In genomic region chr20:41447026-41447425, GRCh38 we compare ENCODE assay signal across 35 cellular contexts.
"Had no signal": no experiment of that assay in that cellular context is flagged by ENCODE, and none has a peak within 500 bp of the region (broad histone marks: within the 10 kb centered on the region; RNA-seq: fewer than 3 reads in every experiment).

No MANE protein-coding gene starts in this region.

- H3K4me1 ChIP-seq: ascending aorta had no signal

- H3K9me3 Mint-ChIP-seq: activated B cell treated with CpG ODN at 0.5 μM for 24 hours; activated CD4-positive, alpha-beta memory T cell treated with anti-CD3 and anti-CD28 coated beads, Interleukin-2, amount 10 ng/mL, durations not matched to agents 7 days and 5 days; activated CD4-positive, alpha-beta T cell treated with anti-CD3 and anti-CD28 coated beads, Interleukin-2, amount 10 ng/mL, durations not matched to agents 7 days and 5 days; activated naive CD4-positive, alpha-beta T cell treated with anti-CD3 and anti-CD28 coated beads, Interleukin-2, amount 10 ng/mL, durations not matched to agents 7 days and 5 days; activated naive CD4-positive, alpha-beta T cell treated with anti-CD3 and anti-CD28 coated beads, Interleukin-2, amount 50 U/mL, for 24 hours; activated T-cell treated with anti-CD3 and anti-CD28 coated beads, Interleukin-2, amount 50 U/mL, for 24 hours; activated T-helper 2 cell treated with anti-CD3 and anti-CD28 coated beads, Interferon-gamma antibody, Interleukin-2, Interleukin-4, amounts not matched to agents 10 μg/mL and 5 μg/mL and 100 μg/mL, durations not matched to agents 14 hours and 24 hours and 36 hours; brain; central memory CD8-positive, alpha-beta T cell; T-helper 1 cell treated with Interleukin-12 subunit alpha and Interleukin-12 subunit beta and Interleukin-4 antibody, amounts not matched to agents 30 μg/mL and 1 μg/mL, for 36 hours; T-helper 2 cell treated with Interferon-gamma antibody and Interleukin-4, amounts not matched to agents 5 μg/mL and 100 μg/mL, for 36 hours had no signal

- H3K4me1 Mint-ChIP-seq: activated B cell treated with CpG ODN at 0.5 μM for 24 hours; activated naive CD4-positive, alpha-beta T cell treated with anti-CD3 and anti-CD28 coated beads, Interleukin-2, amount 50 U/mL, for 24 hours; brain; central memory CD8-positive, alpha-beta T cell had no signal

- FAIRE-seq: bronchial epithelial cell, TTC549 had no signal

- H3K4me3 Mint-ChIP-seq: activated B cell treated with CpG ODN at 0.5 μM for 24 hours; activated CD4-positive, alpha-beta memory T cell treated with anti-CD3 and anti-CD28 coated beads, Interleukin-2, amount 10 ng/mL, durations not matched to agents 7 days and 5 days; activated CD4-positive, alpha-beta T cell treated with anti-CD3 and anti-CD28 coated beads, Interleukin-2, amount 10 ng/mL, durations not matched to agents 7 days and 5 days; activated CD8-positive, alpha-beta memory T cell treated with anti-CD3 and anti-CD28 coated beads, Interleukin-2, amount 10 ng/mL, durations not matched to agents 7 days and 5 days; activated CD8-positive, alpha-beta T cell treated with anti-CD3 and anti-CD28 coated beads, Interleukin-2, amount 10 ng/mL, durations not matched to agents 7 days and 5 days; activated naive CD4-positive, alpha-beta T cell treated with anti-CD3 and anti-CD28 coated beads, Interleukin-2, amount 10 ng/mL, durations not matched to agents 7 days and 5 days; activated naive CD4-positive, alpha-beta T cell treated with anti-CD3 and anti-CD28 coated beads, Interleukin-2, amount 50 U/mL, for 24 hours; activated naive CD8-positive, alpha-beta T cell; activated T-cell treated with anti-CD3 and anti-CD28 coated beads, Interleukin-2, amount 50 U/mL, for 24 hours; brain; central memory CD8-positive, alpha-beta T cell; T-helper 1 cell treated with Interleukin-12 subunit alpha and Interleukin-12 subunit beta and Interleukin-4 antibody, amounts not matched to agents 30 μg/mL and 1 μg/mL, for 36 hours; T-helper 2 cell treated with Interferon-gamma antibody and Interleukin-4, amounts not matched to agents 5 μg/mL and 100 μg/mL, for 36 hours had no signal

- H3K27ac ChIP-seq: ascending aorta, cardiac muscle cell, VCaP had no signal

- H3K9me3 ChIP-seq: ascending aorta had no signal

- H3K4me3 ChIP-seq: ascending aorta, cardiac muscle cell had no signal

- H3K27me3 ChIP-seq: ascending aorta, cardiac muscle cell had no signal

- H3K27ac Mint-ChIP-seq: activated B cell treated with CpG ODN at 0.5 μM for 24 hours; activated CD4-positive, alpha-beta memory T cell treated with anti-CD3 and anti-CD28 coated beads, Interleukin-2, amount 10 ng/mL, durations not matched to agents 7 days and 5 days; activated CD4-positive, alpha-beta T cell treated with anti-CD3 and anti-CD28 coated beads, Interleukin-2, amount 10 ng/mL, durations not matched to agents 7 days and 5 days; activated CD8-positive, alpha-beta memory T cell treated with anti-CD3 and anti-CD28 coated beads, Interleukin-2, amount 10 ng/mL, durations not matched to agents 7 days and 5 days; activated CD8-positive, alpha-beta T cell treated with anti-CD3 and anti-CD28 coated beads, Interleukin-2, amount 10 ng/mL, durations not matched to agents 7 days and 5 days; activated naive CD4-positive, alpha-beta T cell treated with anti-CD3 and anti-CD28 coated beads, Interleukin-2, amount 10 ng/mL, durations not matched to agents 7 days and 5 days; activated naive CD4-positive, alpha-beta T cell treated with anti-CD3 and anti-CD28 coated beads, Interleukin-2, amount 50 U/mL, for 24 hours; activated naive CD8-positive, alpha-beta T cell; activated T-cell treated with anti-CD3 and anti-CD28 coated beads, Interleukin-2, amount 50 U/mL, for 24 hours; activated T-helper 2 cell treated with anti-CD3 and anti-CD28 coated beads, Interferon-gamma antibody, Interleukin-2, Interleukin-4, amounts not matched to agents 10 μg/mL and 5 μg/mL and 100 μg/mL, durations not matched to agents 14 hours and 24 hours and 36 hours; brain; T-helper 1 cell treated with Interleukin-12 subunit alpha and Interleukin-12 subunit beta and Interleukin-4 antibody, amounts not matched to agents 30 μg/mL and 1 μg/mL, for 36 hours; T-helper 2 cell treated with Interferon-gamma antibody and Interleukin-4, amounts not matched to agents 5 μg/mL and 100 μg/mL, for 36 hours had no signal

- H3K27me3 Mint-ChIP-seq: activated B cell treated with CpG ODN at 0.5 μM for 24 hours; activated CD4-positive, alpha-beta memory T cell treated with anti-CD3 and anti-CD28 coated beads, Interleukin-2, amount 10 ng/mL, durations not matched to agents 7 days and 5 days; activated CD4-positive, alpha-beta T cell treated with anti-CD3 and anti-CD28 coated beads, Interleukin-2, amount 10 ng/mL, durations not matched to agents 7 days and 5 days; activated CD8-positive, alpha-beta memory T cell treated with anti-CD3 and anti-CD28 coated beads, Interleukin-2, amount 10 ng/mL, durations not matched to agents 7 days and 5 days; activated naive CD4-positive, alpha-beta T cell treated with anti-CD3 and anti-CD28 coated beads, Interleukin-2, amount 10 ng/mL, durations not matched to agents 7 days and 5 days; activated naive CD4-positive, alpha-beta T cell treated with anti-CD3 and anti-CD28 coated beads, Interleukin-2, amount 50 U/mL, for 24 hours; activated naive CD8-positive, alpha-beta T cell; activated T-cell treated with anti-CD3 and anti-CD28 coated beads, Interleukin-2, amount 50 U/mL, for 24 hours; brain; central memory CD8-positive, alpha-beta T cell had no signal

- DNase-seq: activated B cell treated with CpG ODN at 0.5 μM for 24 hours; activated CD4-positive, alpha-beta memory T cell treated with anti-CD3 and anti-CD28 coated beads, Interleukin-2, amount 10 ng/mL, durations not matched to agents 7 days and 5 days; activated CD4-positive, alpha-beta T cell treated with anti-CD3 and anti-CD28 coated beads for 48 hours; activated CD4-positive, alpha-beta T cell treated with anti-CD3 and anti-CD28 coated beads, Interleukin-2, amount 10 ng/mL, durations not matched to agents 7 days and 5 days; activated CD4-positive, alpha-beta T cell treated with anti-CD3 and anti-CD28 coated beads, Interleukin-2, amount 50 U/mL, for 48 hours; activated CD4-positive, CD25-positive, alpha-beta regulatory T cell treated with anti-CD3 and anti-CD28 coated beads, Interleukin-2, amount 50 U/mL, for 72 hours; activated CD8-positive, alpha-beta memory T cell treated with anti-CD3 and anti-CD28 coated beads for 24 hours; activated CD8-positive, alpha-beta memory T cell treated with anti-CD3 and anti-CD28 coated beads, Interleukin-2, amount 10 ng/mL, durations not matched to agents 7 days and 5 days; activated CD8-positive, alpha-beta memory T cell treated with anti-CD3 and anti-CD28 coated beads, Interleukin-2, amount 50 U/mL, for 48 hours; activated CD8-positive, alpha-beta T cell treated with anti-CD3 and anti-CD28 coated beads, Interleukin-2, amount 10 ng/mL, durations not matched to agents 7 days and 5 days; activated effector memory CD4-positive, alpha-beta T cell treated with Interleukin-2 at 50 U/mL for 16 hours; activated gamma-delta T cell; activated naive CD4-positive, alpha-beta T cell treated with anti-CD3 and anti-CD28 coated beads, Interleukin-2, amount 10 ng/mL, durations not matched to agents 7 days and 5 days; activated naive CD4-positive, alpha-beta T cell treated with Interleukin-2 at 50 U/mL for 16 hours; activated T-cell treated with anti-CD3 and anti-CD28 coated beads, Interleukin-2, amount 50 U/mL, for 24 hours; activated T-cell treated with anti-CD3 and anti-CD28 coated beads, Interleukin-2, amount 50 U/mL, for 48 hours; amygdala; anterior cingulate cortex; caudate nucleus; cerebellar nuclear complex; T-helper 1 cell; T-helper 2 cell; T-helper 9 cell had no signal
